Comparison of ENCODE assay signal across 31 cellular contexts in genomic region chr10:110808123-110808522, GRCh38.
"Had no signal": no experiment of that assay in that cellular context is flagged by ENCODE, and none has a peak within 500 bp of the region (broad histone marks: within the 10 kb centered on the region; RNA-seq: fewer than 3 reads in every experiment).

No MANE protein-coding gene starts in this region.

- DNase-seq: activated CD4-positive, alpha-beta memory T cell treated with anti-CD3 and anti-CD28 coated beads, Interleukin-2, amount 10 ng/mL, durations not matched to agents 7 days and 5 days; activated CD4-positive, alpha-beta T cell treated with anti-CD3 and anti-CD28 coated beads for 1 hour; activated CD4-positive, alpha-beta T cell treated with anti-CD3 and anti-CD28 coated beads for 48 hours; activated CD4-positive, CD25-positive, alpha-beta regulatory T cell; activated CD8-positive, alpha-beta memory T cell treated with anti-CD3 and anti-CD28 coated beads for 24 hours; activated CD8-positive, alpha-beta memory T cell treated with anti-CD3 and anti-CD28 coated beads, Interleukin-2, amount 10 ng/mL, durations not matched to agents 7 days and 5 days; activated effector memory CD4-positive, alpha-beta T cell treated with anti-CD3 and anti-CD28 coated beads, Interleukin-2, amount 50 U/mL, for 16 hours; activated naive CD4-positive, alpha-beta T cell; activated naive CD4-positive, alpha-beta T cell treated with anti-CD3 and anti-CD28 coated beads, Interleukin-2, amount 50 U/mL, for 16 hours; activated naive CD8-positive, alpha-beta T cell treated with anti-CD3 and anti-CD28 coated beads for 36 hours; activated T-cell treated with anti-CD3 and anti-CD28 coated beads, Interleukin-2, amount 50 U/mL, for 1 hour; activated T-cell treated with anti-CD3 and anti-CD28 coated beads, Interleukin-2, amount 50 U/mL, for 72 hours; amniotic stem cell; aorta; Kasumi-1; KG1; MG63; NCI-H1048; NCI-H1105 treated with DMSO at 0.1 percent for 48 hours; NCI-H1436; NCI-H1694; NCI-H2029; NCI-H345; NCI-H524 treated with DMSO at 0.1 percent for 48 hours; SHP77; SJCRH30; T1000; WERI-Rb-1 had no signal

- H3K9me3 ChIP-seq: MG63, SJCRH30 had no signal

- H3K4me3 Mint-ChIP-seq: activated CD4-positive, alpha-beta memory T cell treated with anti-CD3 and anti-CD28 coated beads, Interleukin-2, amount 10 ng/mL, durations not matched to agents 7 days and 5 days; activated CD8-positive, alpha-beta memory T cell treated with anti-CD3 and anti-CD28 coated beads, Interleukin-2, amount 10 ng/mL, durations not matched to agents 7 days and 5 days; activated naive CD8-positive, alpha-beta T cell treated with anti-CD3 and anti-CD28 coated beads for 36 hours; activated T-cell treated with anti-CD3 and anti-CD28 coated beads, Interleukin-2, amount 50 U/mL, for 72 hours; activated T-helper 17 cell treated with anti-CD3 and anti-CD28 coated beads, Interleukin-2, amount 50 U/mL, for 72 hours had no signal

- H3K27me3 Mint-ChIP-seq: activated CD8-positive, alpha-beta memory T cell treated with anti-CD3 and anti-CD28 coated beads, Interleukin-2, amount 10 ng/mL, durations not matched to agents 7 days and 5 days; activated naive CD8-positive, alpha-beta T cell treated with anti-CD3 and anti-CD28 coated beads for 36 hours; activated T-helper 17 cell treated with anti-CD3 and anti-CD28 coated beads, Interleukin-2, amount 50 U/mL, for 72 hours had no signal

- H3K4me3 ChIP-seq: MG63, SJCRH30, SK-N-MC had no signal

- ATAC-seq: activated CD8-positive, alpha-beta memory T cell treated with anti-CD3 and anti-CD28 coated beads, Interleukin-2, amount 10 ng/mL, durations not matched to agents 7 days and 5 days; activated T-cell treated with anti-CD3 and anti-CD28 coated beads, Interleukin-2, amount 50 U/mL, for 72 hours; activated T-helper 17 cell treated with anti-CD3 and anti-CD28 coated beads, Interleukin-2, amount 50 U/mL, for 72 hours; Panc1 had no signal

- H3K27ac ChIP-seq: SJCRH30, SK-N-MC, WERI-Rb-1 had no signal

- H3K36me3 ChIP-seq: MG63, WERI-Rb-1 had no signal

- H3K27me3 ChIP-seq: MG63, SJCRH30 had no signal

- H3K36me3 Mint-ChIP-seq: activated CD8-positive, alpha-beta memory T cell treated with anti-CD3 and anti-CD28 coated beads, Interleukin-2, amount 10 ng/mL, durations not matched to agents 7 days and 5 days; activated naive CD8-positive, alpha-beta T cell treated with anti-CD3 and anti-CD28 coated beads for 36 hours had no signal

- H3K9me3 Mint-ChIP-seq: activated CD4-positive, alpha-beta memory T cell treated with anti-CD3 and anti-CD28 coated beads, Interleukin-2, amount 10 ng/mL, durations not matched to agents 7 days and 5 days; activated naive CD8-positive, alpha-beta T cell treated with anti-CD3 and anti-CD28 coated beads for 36 hours; activated T-cell treated with anti-CD3 and anti-CD28 coated beads, Interleukin-2, amount 50 U/mL, for 72 hours; activated T-helper 17 cell treated with anti-CD3 and anti-CD28 coated beads, Interleukin-2, amount 50 U/mL, for 72 hours had no signal

- H3K27ac Mint-ChIP-seq: activated CD4-positive, alpha-beta memory T cell treated with anti-CD3 and anti-CD28 coated beads, Interleukin-2, amount 10 ng/mL, durations not matched to agents 7 days and 5 days; activated CD8-positive, alpha-beta memory T cell treated with anti-CD3 and anti-CD28 coated beads, Interleukin-2, amount 10 ng/mL, durations not matched to agents 7 days and 5 days; activated naive CD8-positive, alpha-beta T cell treated with anti-CD3 and anti-CD28 coated beads for 36 hours; activated T-cell treated with anti-CD3 and anti-CD28 coated beads, Interleukin-2, amount 50 U/mL, for 72 hours; activated T-helper 17 cell treated with anti-CD3 and anti-CD28 coated beads, Interleukin-2, amount 50 U/mL, for 72 hours had no signal
